ENCODE assay signal across 8 cellular contexts in the genomic region with DNA sequence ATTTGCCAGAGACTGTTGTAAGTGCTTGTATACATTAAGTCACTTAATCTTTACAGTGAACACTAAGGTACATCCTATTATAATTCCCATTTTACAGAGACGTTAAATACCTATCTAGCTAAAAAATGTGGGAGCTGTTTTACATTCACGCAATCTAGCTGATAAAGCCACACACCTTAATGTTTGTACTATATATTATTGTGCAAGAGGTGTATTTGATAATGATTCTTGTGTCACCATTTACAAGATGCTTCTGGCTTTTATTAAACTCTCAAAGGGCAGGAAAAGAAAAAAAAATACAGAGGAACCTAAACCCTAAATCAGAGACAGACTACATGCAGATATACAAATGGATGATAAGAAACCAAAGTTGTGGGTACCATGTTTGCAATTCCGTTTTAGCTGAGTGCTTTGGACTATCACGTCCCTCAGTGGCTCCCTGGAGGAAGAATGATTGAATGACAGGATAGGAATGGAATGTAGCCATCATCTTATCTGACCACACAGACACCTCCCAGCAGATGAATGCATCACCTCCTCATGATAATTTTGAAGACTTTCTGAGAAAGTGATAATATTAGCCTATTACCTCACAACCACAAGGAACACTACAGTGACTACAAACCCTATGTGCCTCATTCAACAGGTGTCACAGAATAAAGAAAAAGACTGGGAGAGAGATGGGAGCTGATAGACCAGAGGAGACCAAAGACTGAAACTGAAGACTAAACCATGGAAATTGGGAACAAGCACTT.
DNase-seq lines count a peak whose midpoint lies in the region; ATAC-seq, FAIRE-seq and TF ChIP-seq lines count a peak whose summit lies in the region.

No MANE protein-coding gene starts in this region.

- peaks cover 2% of the 10 kb centered on the region for H3K36me3 Mint-ChIP-seq in activated CD4-positive, alpha-beta T cell treated with anti-CD3 and anti-CD28 coated beads, Interleukin-2, amount 10 ng/mL, durations not matched to agents 7 days and 5 days (ENCODE audit: low read depth)
- H3K36me3 Mint-ChIP-seq in activated T-helper 1 cell treated with anti-CD3 and anti-CD28 coated beads, Interleukin-12 subunit alpha, Interleukin-12 subunit beta, Interleukin-2, Interleukin-4 antibody, amounts not matched to agents 30 ng/mL and 10 ng/mL and 1 ng/mL, durations not matched to agents 14 hours and 24 hours and 36 hours (ENCODE audit: low read depth): no peaks in the 10 kb centered on the region

- no peaks in the 10 kb centered on the region for H3K9me3 ChIP-seq in testis

- no peak for ATAC-seq in GM18907 (IDR thresholded peaks at IDR 0.05; ENCODE audit: unreplicated experiment)

- 47 to 52% methylated on average over 4 of the region's 4 CpGs for WGBS in testis, 2 donors

- H3K4me3 ChIP-seq in testis: peak overlapping the region in 1 of 2 donors; percentile 73

- intact Hi-C loops in activated T-helper 1 cell treated with anti-CD3 and anti-CD28 coated beads, Interleukin-12 subunit alpha, Interleukin-12 subunit beta, Interleukin-2, Interleukin-4 antibody, amounts not matched to agents 30 ng/mL and 10 ng/mL and 1 ng/mL, durations not matched to agents 14 hours and 24 hours and 36 hours (cut with micrococcal nuclease): loop anchor here (1.0 to 5.0 kb wide), 11 partner anchors 55 to 1274 kb away; a partner anchor contains a TSS
- intact Hi-C loops in testis (cut with DNase I; ENCODE audit: low total_unique reads): loop anchor here (10.0 kb wide), 1 partner anchor 292 kb away; no protein-coding TSS in a partner anchor

- DNase-seq in activated CD4-positive, alpha-beta T cell treated with anti-CD3 and anti-CD28 coated beads, Interleukin-2, amount 10 ng/mL, durations not matched to agents 7 days and 5 days: no peak
- no peak for DNase-seq in activated CD4-positive, alpha-beta T cell treated with anti-CD3 and anti-CD28 coated beads for 4 hours
- no peak for DNase-seq in activated T-helper 1 cell treated with anti-CD3 and anti-CD28 coated beads, Interleukin-12 subunit alpha, Interleukin-12 subunit beta, Interleukin-2, Interleukin-4 antibody, amounts not matched to agents 30 ng/mL and 10 ng/mL and 1 ng/mL, durations not matched to agents 14 hours and 24 hours and 36 hours (ENCODE audit: low spot score)
- DNase-seq in testis: no peak
- DNase-seq in COLO829 (ENCODE audit: low spot score): no peak
- DNase-seq in NCI-H510A treated with DMSO at 0.1 percent for 48 hours (lab: John Stamatoyannopoulos, UW): no peak

- peaks cover 22% of the 10 kb centered on the region for H3K4me1 ChIP-seq in testis

- no peak for TF ChIP-seq POLR2A in testis (IDR thresholded peaks at IDR 0.05)

- peak overlapping the region; percentile 79 for H3K4me3 Mint-ChIP-seq in activated CD4-positive, alpha-beta T cell treated with anti-CD3 and anti-CD28 coated beads, Interleukin-2, amount 10 ng/mL, durations not matched to agents 7 days and 5 days
- peak overlapping the region; percentile 82 for H3K4me3 Mint-ChIP-seq in activated T-helper 1 cell treated with anti-CD3 and anti-CD28 coated beads, Interleukin-12 subunit alpha, Interleukin-12 subunit beta, Interleukin-2, Interleukin-4 antibody, amounts not matched to agents 30 ng/mL and 10 ng/mL and 1 ng/mL, durations not matched to agents 14 hours and 24 hours and 36 hours

- no peaks in the 10 kb centered on the region for H3K36me3 ChIP-seq in testis (ENCODE audit: low read depth, missing control alignments)

- no peak overlapping the region for H3K27ac Mint-ChIP-seq in activated CD4-positive, alpha-beta T cell treated with anti-CD3 and anti-CD28 coated beads, Interleukin-2, amount 10 ng/mL, durations not matched to agents 7 days and 5 days
- no peak overlapping the region for H3K27ac Mint-ChIP-seq in activated T-helper 1 cell treated with anti-CD3 and anti-CD28 coated beads, Interleukin-12 subunit alpha, Interleukin-12 subunit beta, Interleukin-2, Interleukin-4 antibody, amounts not matched to agents 30 ng/mL and 10 ng/mL and 1 ng/mL, durations not matched to agents 14 hours and 24 hours and 36 hours

- peaks cover 16% of the 10 kb centered on the region for H3K4me1 Mint-ChIP-seq in activated CD4-positive, alpha-beta T cell treated with anti-CD3 and anti-CD28 coated beads, Interleukin-2, amount 10 ng/mL, durations not matched to agents 7 days and 5 days
- peaks cover 18% of the 10 kb centered on the region for H3K4me1 Mint-ChIP-seq in activated T-helper 1 cell treated with anti-CD3 and anti-CD28 coated beads, Interleukin-12 subunit alpha, Interleukin-12 subunit beta, Interleukin-2, Interleukin-4 antibody, amounts not matched to agents 30 ng/mL and 10 ng/mL and 1 ng/mL, durations not matched to agents 14 hours and 24 hours and 36 hours (ENCODE audit: low read depth)

- peak overlapping the region; percentile 67 to 88 for H3K27ac ChIP-seq in testis

- POLR2A ChIA-PET in activated CD4-positive, alpha-beta T cell treated with anti-CD3 and anti-CD28 coated beads, Interleukin-2, amount 10 ng/mL, durations not matched to agents 7 days and 5 days (lab: Charles Lee): no interaction called here

- peaks cover 14% of the 10 kb centered on the region for H3K27me3 Mint-ChIP-seq in activated CD4-positive, alpha-beta T cell treated with anti-CD3 and anti-CD28 coated beads, Interleukin-2, amount 10 ng/mL, durations not matched to agents 7 days and 5 days
- H3K27me3 Mint-ChIP-seq in activated T-helper 1 cell treated with anti-CD3 and anti-CD28 coated beads, Interleukin-12 subunit alpha, Interleukin-12 subunit beta, Interleukin-2, Interleukin-4 antibody, amounts not matched to agents 30 ng/mL and 10 ng/mL and 1 ng/mL, durations not matched to agents 14 hours and 24 hours and 36 hours (ENCODE audit: insufficient read depth): peaks cover 32% of the 10 kb centered on the region

- CTCF ChIA-PET in activated CD4-positive, alpha-beta T cell treated with anti-CD3 and anti-CD28 coated beads, Interleukin-2, amount 10 ng/mL, durations not matched to agents 7 days and 5 days (lab: Charles Lee): interaction anchor here (1.5 kb wide), 1 partner anchor 16 kb away, joined by 3 read pairs; no protein-coding TSS in a partner anchor

- no peaks in the 10 kb centered on the region for H3K27me3 ChIP-seq in testis

- peak; percentile 65 for FAIRE-seq in islet of Langerhans (lab: Jason Lieb, UNC)

- TF ChIP-seq CTCF in testis (IDR thresholded peaks at IDR 0.05): no peak

- H3K9me3 Mint-ChIP-seq in activated CD4-positive, alpha-beta T cell treated with anti-CD3 and anti-CD28 coated beads, Interleukin-2, amount 10 ng/mL, durations not matched to agents 7 days and 5 days: no peaks in the 10 kb centered on the region
- no peaks in the 10 kb centered on the region for H3K9me3 Mint-ChIP-seq in activated T-helper 1 cell treated with anti-CD3 and anti-CD28 coated beads, Interleukin-12 subunit alpha, Interleukin-12 subunit beta, Interleukin-2, Interleukin-4 antibody, amounts not matched to agents 30 ng/mL and 10 ng/mL and 1 ng/mL, durations not matched to agents 14 hours and 24 hours and 36 hours
